ENCODE assay signal across 10 cellular contexts in the genomic region with DNA sequence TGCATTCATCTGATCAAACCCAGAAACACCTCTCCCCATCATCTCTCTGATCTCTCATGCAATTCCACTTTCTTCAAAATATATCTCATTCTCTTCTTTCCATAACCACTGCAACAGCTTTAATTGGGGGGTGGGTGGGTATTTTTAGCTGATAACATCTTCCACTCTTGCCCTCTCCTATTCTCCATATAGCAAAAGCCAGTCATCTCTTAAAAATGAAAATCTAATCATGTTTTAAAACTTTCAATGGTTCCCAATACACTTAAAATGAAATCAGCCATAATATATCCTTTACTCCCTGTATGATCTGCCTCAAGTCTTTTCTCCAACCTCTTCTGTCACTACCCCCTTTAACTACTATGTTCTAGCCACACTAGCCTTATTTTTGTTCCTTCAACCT. TPM values are rescaled to one million over a fixed set of nuclear protein-coding genes. Genes with fewer than 3 reads are reported as not detected.
DNase-seq lines count a peak whose midpoint lies in the region; ATAC-seq and TF ChIP-seq lines count a peak whose summit lies in the region.
"Had no signal": no experiment of that assay in that cellular context is flagged by ENCODE, and none has a peak within 500 bp of the region (broad histone marks: within the 10 kb centered on the region; RNA-seq: fewer than 3 reads in every experiment).

No MANE protein-coding gene starts in this region.

- peak overlapping the region; percentile 99 for H3K4me3 ChIP-seq in adipocyte (ENCODE audit: low read length)
- peak overlapping the region in 2 of 3 donors; percentile 81 to 91 for H3K4me3 ChIP-seq in right lobe of liver
- peak overlapping the region; percentile 61 to 94 for H3K4me3 ChIP-seq in tibial artery

- no peak for DNase-seq in activated naive CD4-positive, alpha-beta T cell treated with anti-CD3 and anti-CD28 coated beads for 36 hours
- no peak for DNase-seq in activated naive CD4-positive, alpha-beta T cell treated with Interleukin-2 at 50 U/mL for 16 hours
- DNase-seq in adipocyte (ENCODE audit: low read depth), result no peak
- DNase-seq in right lobe of liver, result no peak
- DNase-seq in tibial artery, result no peak
- no peak for DNase-seq in midbrain (lab: John Stamatoyannopoulos, UW)
- no peak for DNase-seq in CD1c-positive myeloid dendritic cell (ENCODE audit: extremely low spot score)
- DNase-seq: NK-92 treated with Interleukin-12 subunit alpha and Interleukin-12 subunit beta, amount 100 ng/mL, for 24 hours; stimulated activated CD4-positive, alpha-beta T cell treated with anti-CD3 and anti-CD28 coated beads, Interleukin-4, amount 100 ng/mL, for 24 hours had no signal

- no peak for ATAC-seq in right lobe of liver
- ATAC-seq in HG03342 (IDR thresholded peaks at IDR 0.05; ENCODE audit: unreplicated experiment), result no peak

- peak overlapping the region; percentile 100 for H3K27ac Mint-ChIP-seq in activated naive CD4-positive, alpha-beta T cell treated with anti-CD3 and anti-CD28 coated beads for 36 hours

- peak overlapping the region; percentile 94 for H3K4me3 Mint-ChIP-seq in activated naive CD4-positive, alpha-beta T cell treated with anti-CD3 and anti-CD28 coated beads for 36 hours

- no peak for TF ChIP-seq POLR2A in right lobe of liver (IDR thresholded peaks at IDR 0.05)

- TF ChIP-seq CTCF in right lobe of liver (IDR thresholded peaks at IDR 0.05) (no peak), tibial artery (IDR thresholded peaks at IDR 0.05) (no peak)

- H3K9ac ChIP-seq in adipocyte (ENCODE audit: low read length), result peak overlapping the region; percentile 95

- no peak overlapping the region for H3K27ac ChIP-seq in right lobe of liver
- H3K27ac ChIP-seq in tibial artery, result no peak overlapping the region

- H3K9me3 Mint-ChIP-seq in activated naive CD4-positive, alpha-beta T cell treated with anti-CD3 and anti-CD28 coated beads for 36 hours, result no peaks in the 10 kb centered on the region

- H3K4me1 Mint-ChIP-seq in activated naive CD4-positive, alpha-beta T cell treated with anti-CD3 and anti-CD28 coated beads for 36 hours (ENCODE audit: low read depth), result peaks cover 53% of the 10 kb centered on the region

- H3K4me1 ChIP-seq in adipocyte (ENCODE audit: control insufficient read depth, insufficient read depth, low read length) (peaks cover 20% of the 10 kb centered on the region), right lobe of liver (peaks cover 0 to 17% (median 0%) of the 10 kb centered on the region in 4 donors), tibial artery (peaks cover 0 to 43% (median 14%) of the 10 kb centered on the region in 4 donors)

- no peaks in the 10 kb centered on the region for H3K9me3 ChIP-seq in adipocyte (ENCODE audit: control insufficient read depth, low read length)
- H3K9me3 ChIP-seq in right lobe of liver, result no peaks in the 10 kb centered on the region
- H3K9me3 ChIP-seq in tibial artery, result no peaks in the 10 kb centered on the region

- intact Hi-C loops in activated naive CD4-positive, alpha-beta T cell treated with anti-CD3 and anti-CD28 coated beads for 36 hours (cut with micrococcal nuclease), result loop anchor here (1.0 to 10.0 kb wide), 3 partner anchors 10 to 1182 kb away; no protein-coding TSS in a partner anchor
- intact Hi-C loops in right lobe of liver (cut with DNase I), result no loop called here
- intact Hi-C loops in tibial artery (cut with DNase I; ENCODE audit: low total_unique reads), result loop anchor here (5.0 kb wide), 1 partner anchor 350 kb away; a partner anchor contains a TSS

- CTCF ChIA-PET in activated naive CD4-positive, alpha-beta T cell treated with anti-CD3 and anti-CD28 coated beads for 36 hours (lab: Charles Lee), result interaction anchor here (1.2 kb wide), 1 partner anchor 15 kb away, joined by 3 read pairs; no protein-coding TSS in a partner anchor

- H3K27me3 ChIP-seq in adipocyte (replicated peaks; ENCODE audit: control insufficient read depth, insufficient read depth, low read length), result no peaks in the 10 kb centered on the region
- H3K27me3 ChIP-seq in right lobe of liver, result no peaks in the 10 kb centered on the region
- no peaks in the 10 kb centered on the region for H3K27me3 ChIP-seq in tibial artery

- peaks cover 13% of the 10 kb centered on the region for H3K36me3 ChIP-seq in adipocyte (ENCODE audit: control insufficient read depth, insufficient read depth, low read length, severe bottlenecking)
- peaks cover 0 to 10% (median 3%) of the 10 kb centered on the region in 4 donors for H3K36me3 ChIP-seq in right lobe of liver
- peaks cover 10 to 12% (median 10%) of the 10 kb centered on the region in 3 donors for H3K36me3 ChIP-seq in tibial artery

- H3K36me3 Mint-ChIP-seq in activated naive CD4-positive, alpha-beta T cell treated with anti-CD3 and anti-CD28 coated beads for 36 hours (ENCODE audit: low read depth), result peaks cover 43% of the 10 kb centered on the region

- H3K27me3 Mint-ChIP-seq in activated naive CD4-positive, alpha-beta T cell treated with anti-CD3 and anti-CD28 coated beads for 36 hours (ENCODE audit: low read depth), result no peaks in the 10 kb centered on the region

RNA-seq across cellular contexts. Expression of a gene that starts 1.5 kb away (rescaled TPM):
- 100 to 1,000 TPM; 107 to 108 TPM for total RNA-seq in activated naive CD4-positive, alpha-beta T cell treated with anti-CD3 and anti-CD28 coated beads for 36 hours
- total RNA-seq in right lobe of liver, result 10 to 100 TPM; 41.1 to 64.2 (median 53.8) TPM

RNA-seq across cellular contexts. Expression of a gene that starts 2.5 kb away (rescaled TPM):
- 10 to 100 TPM; 50.7 to 51.3 TPM for total RNA-seq in activated naive CD4-positive, alpha-beta T cell treated with anti-CD3 and anti-CD28 coated beads for 36 hours
- 1 to 10 TPM; 1.8 to 3.7 (median 2.8) TPM for total RNA-seq in right lobe of liver

RNA-seq across cellular contexts. Expression of a gene that starts 52.4 kb away (rescaled TPM):
- total RNA-seq in activated naive CD4-positive, alpha-beta T cell treated with anti-CD3 and anti-CD28 coated beads for 36 hours, result 1 to 10 TPM; 4.6 to 6.6 TPM
- total RNA-seq in right lobe of liver, result 1 to 10 TPM; 2.1 to 4.3 (median 3.4) TPM

Comparison
In these comparisons a context has a peak if more than half of its experiments do, and no peak if none do; other contexts are left out.
1. RNA of a gene that starts 2.5 kb away (total RNA-seq): 50.7 to 51.3 TPM in activated naive CD4-positive, alpha-beta T cell treated with anti-CD3 and anti-CD28 coated beads for 36 hours; 1.8 to 3.7 TPM in right lobe of liver; every median in the first group is over 10 times any median in the second.
2. intact Hi-C loops: an anchor here in activated naive CD4-positive, alpha-beta T cell treated with anti-CD3 and anti-CD28 coated beads for 36 hours (1.0 to 10.0 kb wide) and tibial artery (5.0 kb wide); none called in right lobe of liver.
3. Peak in every context shown above with its lines, with median percentiles within 50 percentile points of each other: H3K4me3 ChIP-seq.